In genomic region chr16:69590590-69590989, GRCh38 we compare ENCODE assay signal across 21 cellular contexts.
"Had no signal": no experiment of that assay in that cellular context is flagged by ENCODE, and none has a peak within 500 bp of the region (broad histone marks: within the 10 kb centered on the region; RNA-seq: fewer than 3 reads in every experiment).

No MANE protein-coding gene starts in this region.

- H3K4me3 Mint-ChIP-seq: dendritic cell treated with granulocyte-macrophage colony-stimulating factor and Interleukin-4, amounts not matched to agents 40 ng/mL and 50 ng/mL, for 4 days; natural killer cell; neural progenitor cell; stimulated activated effector memory CD8-positive, alpha-beta T cell treated with anti-CD3 and anti-CD28 coated beads, Interleukin-12 subunit alpha, Interleukin-12 subunit beta, amount 100 ng/mL, for 72 hours had no signal

- H3K4me2 ChIP-seq: neural progenitor cell had no signal

- H3K36me3 Mint-ChIP-seq: natural killer cell, neural progenitor cell had no signal

- H3K27me3 Mint-ChIP-seq: dendritic cell treated with granulocyte-macrophage colony-stimulating factor and Interleukin-4, amounts not matched to agents 40 ng/mL and 50 ng/mL, for 4 days; progenitor cell of endocrine pancreas had no signal

- H3K4me1 Mint-ChIP-seq: neural progenitor cell had no signal

- ATAC-seq: foreskin keratinocyte; left ventricle myocardium superior; lower lobe of right lung; natural killer cell; stimulated activated effector memory CD8-positive, alpha-beta T cell treated with anti-CD3 and anti-CD28 coated beads, Interleukin-12 subunit alpha, Interleukin-12 subunit beta, amount 100 ng/mL, for 72 hours had no signal

- H3K27ac ChIP-seq: colonic mucosa, esophagus muscularis mucosa, foreskin keratinocyte, lower lobe of right lung, neural progenitor cell, parathyroid adenoma, sigmoid colon, stomach, vagina had no signal

- H3K27me3 ChIP-seq: colonic mucosa, esophagus muscularis mucosa, foreskin keratinocyte, neural progenitor cell, sigmoid colon, stomach, thyroid gland, vagina had no signal

- H3K4me1 ChIP-seq: colonic mucosa, neural progenitor cell had no signal

- H2AFZ ChIP-seq: neural progenitor cell, parathyroid adenoma had no signal

- H3K27ac Mint-ChIP-seq: dendritic cell treated with granulocyte-macrophage colony-stimulating factor and Interleukin-4, amounts not matched to agents 40 ng/mL and 50 ng/mL, for 4 days; neural progenitor cell had no signal

- H3K9me3 Mint-ChIP-seq: dendritic cell treated with granulocyte-macrophage colony-stimulating factor and Interleukin-4, amounts not matched to agents 40 ng/mL and 50 ng/mL, for 4 days; natural killer cell; neural progenitor cell; stimulated activated effector memory CD8-positive, alpha-beta T cell treated with anti-CD3 and anti-CD28 coated beads, Interleukin-12 subunit alpha, Interleukin-12 subunit beta, amount 100 ng/mL, for 72 hours had no signal

- DNase-seq: colonic mucosa; effector CD8-positive, alpha-beta T cell; foreskin keratinocyte; head of caudate nucleus; left ventricle myocardium superior; lower lobe of right lung; natural killer cell; sigmoid colon; stimulated activated CD4-positive, alpha-beta T cell treated with anti-CD3 and anti-CD28 coated beads, Interleukin-2, amount 100 ng/mL, for 24 hours; stimulated activated CD4-positive, alpha-beta T cell treated with anti-CD3 and anti-CD28 coated beads, Interleukin-4, amount 100 ng/mL, for 24 hours; stimulated activated naive CD4-positive, alpha-beta T cell treated with Interleukin-2 at 50 U/mL for 16 hours; stomach; thyroid gland; trophoblast cell had no signal

- H3K9ac ChIP-seq: neural progenitor cell, parathyroid adenoma had no signal

- H3K9me3 ChIP-seq: colonic mucosa, esophagus muscularis mucosa, lower lobe of right lung, sigmoid colon, stomach, thyroid gland, vagina had no signal
